1 cellular context compared by ENCODE assay signal in the genomic region with DNA sequence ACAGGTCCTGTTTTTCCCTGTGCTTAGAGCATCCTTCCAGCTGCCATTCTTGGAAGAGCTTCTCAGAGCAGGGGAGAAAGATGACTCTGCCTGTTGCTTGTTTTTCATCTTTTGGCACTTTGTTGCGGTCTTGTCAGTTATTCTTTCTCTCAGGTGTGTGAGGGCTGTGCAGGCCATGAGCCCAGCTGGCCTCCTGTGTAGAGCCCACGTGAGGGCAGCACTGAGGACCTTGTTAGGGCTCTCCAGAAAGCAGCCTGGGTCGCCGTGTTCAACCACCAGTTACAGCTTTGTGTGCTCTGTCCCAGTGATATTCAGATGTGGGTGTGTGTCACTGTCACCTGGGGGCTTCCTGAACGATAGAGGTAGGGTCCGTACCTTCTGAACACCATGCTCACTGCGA.
TF ChIP-seq lines count a peak whose summit lies in the region.

No MANE protein-coding gene starts in this region.

TF ChIP-seq in WTC11, 78 proteins besides CTCF, POLR2A, EP300 and RAD21 (continued from another document):
- TF ChIP-seq, protein P1, sequence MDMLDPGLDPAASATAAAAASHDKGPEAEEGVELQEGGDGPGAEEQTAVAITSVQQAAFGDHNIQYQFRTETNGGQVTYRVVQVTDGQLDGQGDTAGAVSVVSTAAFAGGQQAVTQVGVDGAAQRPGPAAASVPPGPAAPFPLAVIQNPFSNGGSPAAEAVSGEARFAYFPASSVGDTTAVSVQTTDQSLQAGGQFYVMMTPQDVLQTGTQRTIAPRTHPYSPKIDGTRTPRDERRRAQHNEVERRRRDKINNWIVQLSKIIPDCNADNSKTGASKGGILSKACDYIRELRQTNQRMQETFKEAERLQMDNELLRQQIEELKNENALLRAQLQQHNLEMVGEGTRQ (CRISPR knock-in tag; IDR thresholded peaks at IDR 0.05), result 0 out of 2 replicates have a peak, but pooled peaks have one; percentile 20
- TF ChIP-seq, protein P2, sequence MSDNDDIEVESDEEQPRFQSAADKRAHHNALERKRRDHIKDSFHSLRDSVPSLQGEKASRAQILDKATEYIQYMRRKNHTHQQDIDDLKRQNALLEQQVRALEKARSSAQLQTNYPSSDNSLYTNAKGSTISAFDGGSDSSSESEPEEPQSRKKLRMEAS (CRISPR knock-in tag; IDR thresholded peaks at IDR 0.05), result no peak
- no peak for TF ChIP-seq SP1 (CRISPR knock-in tag; conservative IDR thresholded peaks at IDR 0.05)
